ENCODE assay signal across 1 cellular context in genomic region chr1:147233903-147234302, GRCh38. TPM values are rescaled to one million over a fixed set of nuclear protein-coding genes. Genes with fewer than 3 reads are reported as not detected.
"Had no signal": no experiment of that assay in that cellular context is flagged by ENCODE, and none has a peak within 500 bp of the region (broad histone marks: within the 10 kb centered on the region; RNA-seq: fewer than 3 reads in every experiment).

No MANE protein-coding gene starts in this region.

RNA-seq across cellular contexts. Expression of gene FMO5, which starts 8.8 kb away (rescaled TPM):
- total RNA-seq: HT1080 had no signal
